7 cellular contexts compared by ENCODE assay signal in the genomic region with DNA sequence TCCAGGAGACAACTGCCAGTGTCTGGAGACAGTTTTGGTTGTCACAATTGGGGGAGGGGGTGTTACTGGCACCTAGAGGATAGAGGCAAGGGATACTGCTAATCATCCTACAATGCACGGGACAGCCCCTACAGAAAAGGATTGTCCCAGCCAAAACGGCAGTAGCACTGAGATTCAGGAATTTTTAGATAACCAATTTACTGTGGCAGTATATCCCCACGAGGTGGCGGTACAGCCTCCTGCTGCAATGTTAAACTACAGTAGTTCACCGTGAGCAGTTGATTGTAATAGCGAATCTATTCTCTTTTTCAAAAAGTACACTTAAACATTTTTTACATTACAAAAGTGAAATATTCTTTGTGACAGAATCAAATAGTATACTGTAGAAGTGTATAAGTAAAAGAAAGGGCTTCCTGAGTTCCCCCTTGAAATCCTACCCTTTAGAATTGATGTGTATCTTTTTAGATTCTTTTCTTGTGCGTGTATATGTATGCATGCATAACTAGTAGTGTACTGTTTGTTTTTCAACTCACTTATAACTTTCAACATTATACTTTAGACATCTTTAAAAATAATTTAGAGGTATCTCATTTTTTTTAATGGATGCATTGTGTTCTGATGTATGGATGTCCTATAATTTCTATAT. TPM values are rescaled to one million over a fixed set of nuclear protein-coding genes. Genes with fewer than 3 reads are reported as not detected.
DNase-seq lines count a peak whose midpoint lies in the region; ATAC-seq and TF ChIP-seq lines count a peak whose summit lies in the region.
"Not testable (repeated sequence)": the region's sequence is repeated elsewhere in the genome, so short reads cannot be mapped to it uniquely, and the experiment has no call there.

No MANE protein-coding gene starts in this region.

- not testable (repeated sequence) for H3K4me1 ChIP-seq in lower lobe of right lung

- not testable (repeated sequence) for H3K4me3 ChIP-seq in GM12875 (ENCODE audit: low read depth, low read length); epithelial cell of proximal tubule (ENCODE audit: low read depth, low read length); lower lobe of right lung

- not testable (repeated sequence) for H3K9me3 ChIP-seq in lower lobe of right lung

- not testable (repeated sequence) for H3K27ac ChIP-seq in lower lobe of right lung

- not testable (repeated sequence) for H3K27me3 ChIP-seq in lower lobe of right lung (ENCODE audit: low read depth)

- intact Hi-C loops in lower lobe of right lung (cut with DNase I) = not testable (repeated sequence)

- ATAC-seq in lower lobe of right lung = peak; percentile 82 to 85

- TF ChIP-seq CTCF in GM12875 (IDR thresholded peaks at IDR 0.05; ENCODE audit: borderline replicate concordance, insufficient read depth, low read depth, low read length) (peak; percentile 33; the same call in 1 of the 2 replicates), epithelial cell of proximal tubule (conservative IDR thresholded peaks at IDR 0.05; ENCODE audit: low read depth, low read length) (peak; percentile 49), lower lobe of right lung (IDR thresholded peaks at IDR 0.05) (peak; percentile 58)

- not testable (repeated sequence) for H3K36me3 ChIP-seq in lower lobe of right lung

- DNase-seq in NCI-H2081 treated with DMSO at 0.1 percent for 48 hours (lab: John Stamatoyannopoulos, UW) (peak; percentile 0), T-helper 22 cell (ENCODE audit: low read depth) (peak; percentile 3), activated gamma-delta T cell treated with Interleukin-2 at 50 U/mL for 16 hours (peak; percentile 56), lower lobe of right lung (peak; percentile 59)
- not testable (repeated sequence) for DNase-seq in epithelial cell of proximal tubule (ENCODE audit: low read depth)
- DNase-seq in stimulated activated CD4-positive, alpha-beta T cell treated with anti-CD3 and anti-CD28 coated beads, Interleukin-1b, Interleukin-23, amount 100 ng/mL, for 1 hour (ENCODE audit: low read depth in 2 of 2) = peak; percentile 23 to 32

RNA-seq across cellular contexts. Expression of a gene that starts 30.4 kb away (rescaled TPM):
- total RNA-seq in epithelial cell of proximal tubule (6.0 and 8.5 TPM in 2 replicates), lower lobe of right lung (1.9 TPM)

RNA-seq across cellular contexts. Expression of a gene that starts 31.4 kb away (rescaled TPM):
- not detected in 2 replicates for total RNA-seq in epithelial cell of proximal tubule
- 0.27 TPM for total RNA-seq in lower lobe of right lung
